In genomic region chr7:121273467-121274167, GRCh38 we compare ENCODE assay signal across 17 cellular contexts. TPM values are rescaled to one million over a fixed set of nuclear protein-coding genes. Genes with fewer than 3 reads are reported as not detected.
DNase-seq lines count a peak whose midpoint lies in the region; ATAC-seq and TF ChIP-seq lines count a peak whose summit lies in the region.
"Had no signal": no experiment of that assay in that cellular context is flagged by ENCODE, and none has a peak within 500 bp of the region (broad histone marks: within the 10 kb centered on the region; RNA-seq: fewer than 3 reads in every experiment).

No MANE protein-coding gene starts in this region.

- H3K4me1 Mint-ChIP-seq in HFFc6 (ENCODE audit: low read depth) = peaks cover 24% of the 10 kb centered on the region

- no peaks in the 10 kb centered on the region; the same call in 1 of the 2 replicates for H3K9me3 Mint-ChIP-seq in HFFc6

- peaks cover 55% of the 10 kb centered on the region for H3K36me3 Mint-ChIP-seq in HFFc6 (ENCODE audit: low read depth)
- H3K36me3 Mint-ChIP-seq: brain had no signal

- no peaks in the 10 kb centered on the region for H3K27me3 Mint-ChIP-seq in HFFc6 (ENCODE audit: insufficient read depth)
- H3K27me3 Mint-ChIP-seq: brain had no signal

- TF ChIP-seq CTCF in HFFc6 (IDR thresholded peaks at IDR 0.05) (no peak), fibroblast of the aortic adventitia (IDR thresholded peaks at IDR 0.05; ENCODE audit: insufficient read depth, low read length) (no peak)

- ATAC-seq in GM18498 (IDR thresholded peaks at IDR 0.05; ENCODE audit: unreplicated experiment) (peak; percentile 47), HG03139 (IDR thresholded peaks at IDR 0.05; ENCODE audit: unreplicated experiment) (no peak)
- ATAC-seq: gastroesophageal sphincter, pancreas had no signal

- no peak overlapping the region for H3K4me3 Mint-ChIP-seq in HFFc6
- H3K4me3 Mint-ChIP-seq: brain had no signal

- DNase-seq in HFFc6 (no peak), NAMALWA (ENCODE audit: low spot score) (peak; percentile 8), fibroblast of the aortic adventitia (ENCODE audit: low read depth) (peak; percentile 27), NK-92 (lab: John Stamatoyannopoulos, UW; ENCODE audit: unreplicated experiment) (no peak), NCI-H1436 (lab: John Stamatoyannopoulos, UW) (no peak)
- DNase-seq in stimulated activated CD4-positive, alpha-beta T cell treated with anti-CD3 and anti-CD28 coated beads, Interleukin-12 subunit alpha, Interleukin-12 subunit beta, amount 100 ng/mL, for 4 hours = no peak
- DNase-seq: activated CD8-positive, alpha-beta memory T cell treated with anti-CD3 and anti-CD28 coated beads for 24 hours; activated gamma-delta T cell; effector CD4-positive, alpha-beta T cell; islet precursor cell; pancreas; trophoblast cell had no signal

- peak overlapping the region; percentile 9; the same call in 1 of the 2 replicates for H3K27ac Mint-ChIP-seq in HFFc6

- no peak overlapping the region for H3K4me3 ChIP-seq in fibroblast of the aortic adventitia (ENCODE audit: low read depth, low read length)
- H3K4me3 ChIP-seq: gastroesophageal sphincter, pancreas, SK-N-MC had no signal

RNA-seq across cellular contexts. Expression of gene WNT16, which starts 55.2 kb away (rescaled TPM):
- total RNA-seq in HFFc6 (2021; fragmentation: NEBNext Ultra II Directional; extraction: Animal tissue kit (Norgen Biotek cat#: 25700)) = under 1 TPM; 0.07 to 0.25 (median 0.18) TPM
- 0.16 and 2.7 TPM in 2 replicates for total RNA-seq in fibroblast of the aortic adventitia (ENCODE audit: low replicate concordance)

Comparison
In these comparisons a context has a peak if more than half of its experiments do, and no peak if none do; other contexts are left out.
1. DNase-seq: peak in NAMALWA (single experiment) and fibroblast of the aortic adventitia (single experiment); none in HFFc6 (single experiment), NK-92 (single experiment), stimulated activated CD4-positive, alpha-beta T cell treated with anti-CD3 and anti-CD28 coated beads, Interleukin-12 subunit alpha, Interleukin-12 subunit beta, amount 100 ng/mL, for 4 hours (single experiment) and NCI-H1436 (single experiment).